Comparison of ENCODE assay signal across 29 cellular contexts in genomic region chr2:150020221-150020620, GRCh38.
"Had no signal": no experiment of that assay in that cellular context is flagged by ENCODE, and none has a peak within 500 bp of the region (broad histone marks: within the 10 kb centered on the region; RNA-seq: fewer than 3 reads in every experiment).

No MANE protein-coding gene starts in this region.

- H3K4me1 ChIP-seq: body of pancreas, colonic mucosa, esophagus squamous epithelium, heart right ventricle had no signal

- H3K9me3 ChIP-seq: body of pancreas, colonic mucosa, esophagus squamous epithelium had no signal

- H2AFZ ChIP-seq: hepatocyte had no signal

- H3K27me3 ChIP-seq: body of pancreas, cardiac muscle cell, colonic mucosa, esophagus squamous epithelium, heart right ventricle, hepatocyte had no signal

- FAIRE-seq: astrocyte, frontal cortex had no signal

- H3K27ac ChIP-seq: body of pancreas, cardiac muscle cell, colonic mucosa, esophagus squamous epithelium, heart right ventricle, hepatocyte had no signal

- ATAC-seq: activated CD8-positive, alpha-beta T cell treated with anti-CD3 and anti-CD28 coated beads for 36 hours; activated T-cell treated with anti-CD3 and anti-CD28 coated beads, Interleukin-2, amount 50 U/mL, for 4 hours; activated T-helper 17 cell treated with anti-CD3 and anti-CD28 coated beads, Interleukin-2, amount 50 U/mL, for 72 hours; body of pancreas; heart right ventricle had no signal

- H3K4me3 ChIP-seq: body of pancreas, cardiac muscle cell, colonic mucosa, esophagus squamous epithelium, heart right ventricle, hepatocyte had no signal

- H3K4me2 ChIP-seq: hepatocyte had no signal

- DNase-seq: activated CD4-positive, alpha-beta T cell treated with anti-CD3 and anti-CD28 coated beads for 4 hours; activated CD4-positive, alpha-beta T cell treated with anti-CD3 and anti-CD28 coated beads, Interleukin-2, amount 10 ng/mL, durations not matched to agents 7 days and 5 days; activated CD4-positive, alpha-beta T cell treated with anti-CD3 and anti-CD28 coated beads, Interleukin-2, amount 50 U/mL, for 4 hours; activated CD4-positive, CD25-positive, alpha-beta regulatory T cell; activated CD4-positive, CD25-positive, alpha-beta regulatory T cell treated with anti-CD3 and anti-CD28 coated beads, Interleukin-2, amount 50 U/mL, for 72 hours; activated CD8-positive, alpha-beta memory T cell treated with anti-CD3 and anti-CD28 coated beads for 24 hours; activated CD8-positive, alpha-beta T cell treated with anti-CD3 and anti-CD28 coated beads for 36 hours; activated effector memory CD4-positive, alpha-beta T cell treated with Interleukin-2 at 50 U/mL for 16 hours; activated gamma-delta T cell treated with Interleukin-2 at 50 U/mL for 16 hours; activated naive CD4-positive, alpha-beta T cell treated with anti-CD3 and anti-CD28 coated beads, Interleukin-2, amount 50 U/mL, for 16 hours; activated naive CD4-positive, alpha-beta T cell treated with Interleukin-2 at 50 U/mL for 16 hours; activated T-cell treated with anti-CD3 and anti-CD28 coated beads, Interleukin-2, amount 50 U/mL, for 4 hours; amniotic stem cell; anterior cingulate cortex; body of pancreas; central memory CD4-positive, alpha-beta T cell; cerebellar nuclear complex; colonic mucosa; effector memory CD4-positive, alpha-beta T cell; endodermal cell; erythroblast; esophagus squamous epithelium; heart right ventricle; T-helper 2 cell had no signal

- H3K79me2 ChIP-seq: hepatocyte had no signal

- H3K36me3 ChIP-seq: cardiac muscle cell, colonic mucosa, esophagus squamous epithelium, heart right ventricle had no signal
